Comparison of ENCODE assay signal across 1 cellular context in genomic region chr16:69123894-69124293, GRCh38.
TF ChIP-seq lines count a peak whose summit lies in the region.

No MANE protein-coding gene starts in this region.

TF ChIP-seq in WTC11, 78 proteins besides CTCF, POLR2A, EP300 and RAD21 (continued from another document):
- no peak for TF ChIP-seq ZNF512 (CRISPR knock-in tag; IDR thresholded peaks at IDR 0.05; ENCODE audit: borderline replicate concordance)
- no peak for TF ChIP-seq MXD4 (CRISPR knock-in tag; IDR thresholded peaks at IDR 0.05; ENCODE audit: borderline replicate concordance)
- no peak for TF ChIP-seq SMAD3 (CRISPR knock-in tag; IDR thresholded peaks at IDR 0.05; ENCODE audit: borderline replicate concordance)
- TF ChIP-seq ZNF317 (CRISPR knock-in tag; IDR thresholded peaks at IDR 0.05; ENCODE audit: borderline replicate concordance, low read depth), result no peak
TF ChIP-seq in WTC11: peak in this region for 0.
